14 cellular contexts compared by ENCODE assay signal in genomic region chr19:34306213-34306661, GRCh38. TPM values are rescaled to one million over a fixed set of nuclear protein-coding genes. Genes with fewer than 3 reads are reported as not detected.
DNase-seq lines count a peak whose midpoint lies in the region; ATAC-seq and TF ChIP-seq lines count a peak whose summit lies in the region.
"Had no signal": no experiment of that assay in that cellular context is flagged by ENCODE, and none has a peak within 500 bp of the region (broad histone marks: within the 10 kb centered on the region; RNA-seq: fewer than 3 reads in every experiment).

No MANE protein-coding gene starts in this region.

- no peaks in the 10 kb centered on the region for H3K9me3 Mint-ChIP-seq in activated T-cell treated with anti-CD3 and anti-CD28 coated beads, Interleukin-2, amount 50 U/mL, for 24 hours
- H3K9me3 Mint-ChIP-seq in activated CD4-positive, alpha-beta T cell treated with anti-CD3 and anti-CD28 coated beads, Interleukin-2, amount 10 ng/mL, durations not matched to agents 7 days and 5 days, result no peaks in the 10 kb centered on the region
- H3K9me3 Mint-ChIP-seq: activated T-helper 2 cell treated with anti-CD3 and anti-CD28 coated beads, Interferon-gamma antibody, Interleukin-2, Interleukin-4, amounts not matched to agents 10 μg/mL and 5 μg/mL and 100 μg/mL, durations not matched to agents 14 hours and 24 hours and 36 hours had no signal

- no peaks in the 10 kb centered on the region for H3K9me3 ChIP-seq in colonic mucosa
- no peaks in the 10 kb centered on the region for H3K9me3 ChIP-seq in mucosa of rectum (ENCODE audit: control insufficient read depth in 2 of 2, low read length in 2 of 2)
- H3K9me3 ChIP-seq in transverse colon, result no peaks in the 10 kb centered on the region
- H3K9me3 ChIP-seq: spleen had no signal

- intact Hi-C loops in colonic mucosa (cut with DNase I), result no loop called here
- intact Hi-C loops in transverse colon (cut with DNase I; ENCODE audit: low total_unique reads), result no loop called here

- DNase-seq in activated T-cell treated with anti-CD3 and anti-CD28 coated beads, Interleukin-2, amount 50 U/mL, for 24 hours, result no peak
- no peak for DNase-seq in activated T-cell treated with anti-CD3 and anti-CD28 coated beads, Interleukin-2, amount 50 U/mL, for 1 hour
- DNase-seq in colonic mucosa, result peak; percentile 73
- DNase-seq in transverse colon, result peak; percentile 43
- no peak for DNase-seq in activated CD4-positive, alpha-beta T cell treated with anti-CD3 and anti-CD28 coated beads, Interleukin-2, amount 10 ng/mL, durations not matched to agents 7 days and 5 days
- DNase-seq in H4 (ENCODE audit: low spot score), result no peak
- DNase-seq: foreskin keratinocyte, KG1, mesendoderm, NCI-H226, spleen had no signal

- peak overlapping the region in 1 of 2 donors; percentile 72 for H3K9ac ChIP-seq in colonic mucosa (ENCODE audit: low read depth in 2 of 2, low read length in 2 of 2)
- H3K9ac ChIP-seq in mucosa of rectum (ENCODE audit: low read depth in 1 of 2, low read length in 2 of 2), result peak overlapping the region in 1 of 2 donors; percentile 5

- POLR2A ChIA-PET in activated CD4-positive, alpha-beta T cell treated with anti-CD3 and anti-CD28 coated beads, Interleukin-2, amount 10 ng/mL, durations not matched to agents 7 days and 5 days (lab: Charles Lee), result no interaction called here

- H3K4me1 Mint-ChIP-seq in activated T-cell treated with anti-CD3 and anti-CD28 coated beads, Interleukin-2, amount 50 U/mL, for 24 hours (ENCODE audit: low read depth), result peaks cover 56% of the 10 kb centered on the region
- H3K4me1 Mint-ChIP-seq in activated CD4-positive, alpha-beta T cell treated with anti-CD3 and anti-CD28 coated beads, Interleukin-2, amount 10 ng/mL, durations not matched to agents 7 days and 5 days, result peaks cover 47% of the 10 kb centered on the region

- no peak overlapping the region for H3K4me3 ChIP-seq in colonic mucosa
- no peak overlapping the region for H3K4me3 ChIP-seq in mucosa of rectum (ENCODE audit: low read length in 2 of 2)
- no peak overlapping the region for H3K4me3 ChIP-seq in transverse colon
- H3K4me3 ChIP-seq: spleen had no signal

- no peaks in the 10 kb centered on the region for H3K27me3 ChIP-seq in colonic mucosa
- H3K27me3 ChIP-seq in mucosa of rectum (ENCODE audit: control insufficient read depth in 2 of 2, insufficient read depth in 2 of 2, low read length in 2 of 2), result no peaks in the 10 kb centered on the region
- no peaks in the 10 kb centered on the region for H3K27me3 ChIP-seq in transverse colon
- H3K27me3 ChIP-seq: foreskin keratinocyte, spleen had no signal

- TF ChIP-seq CTCF in colonic mucosa (IDR thresholded peaks at IDR 0.05), result no peak
- no peak for TF ChIP-seq CTCF in transverse colon (IDR thresholded peaks at IDR 0.05)

- H3K27ac ChIP-seq in colonic mucosa, result peak overlapping the region; percentile 10
- H3K27ac ChIP-seq in mucosa of rectum (ENCODE audit: low read depth in 2 of 2, low read length in 2 of 2), result peak overlapping the region; percentile 40 to 59
- H3K27ac ChIP-seq in transverse colon, result peak overlapping the region; percentile 0 to 74 (median 29)
- H3K27ac ChIP-seq: foreskin keratinocyte had no signal

- in situ Hi-C loops in transverse colon (cut with MboI; ENCODE audit: low pct_ligation_motif_present in 1 of 4, low pct_unique_long_range_greater_than_20kb in 1 of 4, low sequenced_read_pairs in 3 of 4), result no loop called here

- H3K36me3 Mint-ChIP-seq in activated T-cell treated with anti-CD3 and anti-CD28 coated beads, Interleukin-2, amount 50 U/mL, for 24 hours (ENCODE audit: low read depth), result peaks cover 31% of the 10 kb centered on the region
- H3K36me3 Mint-ChIP-seq in activated CD4-positive, alpha-beta T cell treated with anti-CD3 and anti-CD28 coated beads, Interleukin-2, amount 10 ng/mL, durations not matched to agents 7 days and 5 days (ENCODE audit: low read depth), result peaks cover 20% of the 10 kb centered on the region

- peak overlapping the region; percentile 1 for H3K27ac Mint-ChIP-seq in activated T-cell treated with anti-CD3 and anti-CD28 coated beads, Interleukin-2, amount 50 U/mL, for 24 hours
- H3K27ac Mint-ChIP-seq in activated CD4-positive, alpha-beta T cell treated with anti-CD3 and anti-CD28 coated beads, Interleukin-2, amount 10 ng/mL, durations not matched to agents 7 days and 5 days, result no peak overlapping the region
- H3K27ac Mint-ChIP-seq: activated T-helper 2 cell treated with anti-CD3 and anti-CD28 coated beads, Interferon-gamma antibody, Interleukin-2, Interleukin-4, amounts not matched to agents 10 μg/mL and 5 μg/mL and 100 μg/mL, durations not matched to agents 14 hours and 24 hours and 36 hours had no signal

- TF ChIP-seq POLR2A in transverse colon (IDR thresholded peaks at IDR 0.05), result no peak

- CTCF ChIA-PET in activated CD4-positive, alpha-beta T cell treated with anti-CD3 and anti-CD28 coated beads, Interleukin-2, amount 10 ng/mL, durations not matched to agents 7 days and 5 days (lab: Charles Lee), result no interaction called here

- TF ChIP-seq EP300 in transverse colon (IDR thresholded peaks at IDR 0.05; ENCODE audit: low read depth), result no peak

- H3K36me3 ChIP-seq in colonic mucosa (no peaks in the 10 kb centered on the region), mucosa of rectum (ENCODE audit: control insufficient read depth in 2 of 2, insufficient read depth in 2 of 2, low read length in 2 of 2) (peaks cover 2 to 3% of the 10 kb centered on the region in 2 donors), transverse colon (no peaks in the 10 kb centered on the region)

- no peak overlapping the region for H3K4me3 Mint-ChIP-seq in activated T-cell treated with anti-CD3 and anti-CD28 coated beads, Interleukin-2, amount 50 U/mL, for 24 hours
- no peak overlapping the region for H3K4me3 Mint-ChIP-seq in activated CD4-positive, alpha-beta T cell treated with anti-CD3 and anti-CD28 coated beads, Interleukin-2, amount 10 ng/mL, durations not matched to agents 7 days and 5 days

- ATAC-seq in activated CD4-positive, CD25-positive, alpha-beta regulatory T cell treated with anti-CD3 and anti-CD28 coated beads, Interleukin-2, amount 50 U/mL, for 24 hours, result no peak
- ATAC-seq: foreskin keratinocyte had no signal

- H3K27me3 Mint-ChIP-seq in activated T-cell treated with anti-CD3 and anti-CD28 coated beads, Interleukin-2, amount 50 U/mL, for 24 hours, result no peaks in the 10 kb centered on the region
- no peaks in the 10 kb centered on the region for H3K27me3 Mint-ChIP-seq in activated CD4-positive, alpha-beta T cell treated with anti-CD3 and anti-CD28 coated beads, Interleukin-2, amount 10 ng/mL, durations not matched to agents 7 days and 5 days

- WGBS in transverse colon (ENCODE audit: low coverage in 1 of 2), 2 donors, result 45 to 71% methylated on average over 1 to 2 of the region's 2 CpGs

- H3K4me1 ChIP-seq in colonic mucosa, result no peaks in the 10 kb centered on the region
- H3K4me1 ChIP-seq in mucosa of rectum (ENCODE audit: control insufficient read depth in 2 of 2, insufficient read depth in 2 of 2, low read length in 2 of 2), result peaks cover 28 to 35% of the 10 kb centered on the region in 2 donors
- peaks cover 5 to 67% (median 29%) of the 10 kb centered on the region in 4 donors for H3K4me1 ChIP-seq in transverse colon

RNA-seq across cellular contexts. Expression of gene GARRE1, which starts 51.9 kb away (rescaled TPM):
- total RNA-seq in colonic mucosa (10 to 100 TPM; 13.0 to 26.7 TPM), transverse colon (10 to 100 TPM; 16.7 to 27.8 (median 22.7) TPM)
- total RNA-seq in activated CD4-positive, alpha-beta T cell treated with anti-CD3 and anti-CD28 coated beads, Interleukin-2, amount 10 ng/mL, durations not matched to agents 7 days and 5 days, result 10 to 100 TPM; 16.1 to 16.6 TPM
- 10.4 and 11.9 TPM in 2 replicates for total RNA-seq in H4 (2014; rRNA removed; shearing (Covaris generic))

RNA-seq across cellular contexts. Expression of gene GPI, which starts 58.8 kb away (rescaled TPM):
- total RNA-seq in colonic mucosa (100 to 1,000 TPM; 470 to 592 TPM), transverse colon (100 to 1,000 TPM; 112 to 531 (median 220) TPM)
- 100 to 1,000 TPM; 404 to 442 TPM for total RNA-seq in activated CD4-positive, alpha-beta T cell treated with anti-CD3 and anti-CD28 coated beads, Interleukin-2, amount 10 ng/mL, durations not matched to agents 7 days and 5 days
- total RNA-seq in H4 (2014; rRNA removed; shearing (Covaris generic)), result 387 and 418 TPM in 2 replicates

Comparison
In these comparisons a context has a peak if more than half of its experiments do, and no peak if none do; other contexts are left out.
1. DNase-seq: peak in colonic mucosa (single experiment) and transverse colon (single experiment); none in activated T-cell treated with anti-CD3 and anti-CD28 coated beads, Interleukin-2, amount 50 U/mL, for 24 hours (single experiment), activated T-cell treated with anti-CD3 and anti-CD28 coated beads, Interleukin-2, amount 50 U/mL, for 1 hour (single experiment), activated CD4-positive, alpha-beta T cell treated with anti-CD3 and anti-CD28 coated beads, Interleukin-2, amount 10 ng/mL, durations not matched to agents 7 days and 5 days (single experiment) and H4 (single experiment).
2. Peak in every context shown above with its lines, with median percentiles within 50 percentile points of each other: H3K27ac ChIP-seq.